Comparison of ENCODE assay signal across 15 cellular contexts in the genomic region with DNA sequence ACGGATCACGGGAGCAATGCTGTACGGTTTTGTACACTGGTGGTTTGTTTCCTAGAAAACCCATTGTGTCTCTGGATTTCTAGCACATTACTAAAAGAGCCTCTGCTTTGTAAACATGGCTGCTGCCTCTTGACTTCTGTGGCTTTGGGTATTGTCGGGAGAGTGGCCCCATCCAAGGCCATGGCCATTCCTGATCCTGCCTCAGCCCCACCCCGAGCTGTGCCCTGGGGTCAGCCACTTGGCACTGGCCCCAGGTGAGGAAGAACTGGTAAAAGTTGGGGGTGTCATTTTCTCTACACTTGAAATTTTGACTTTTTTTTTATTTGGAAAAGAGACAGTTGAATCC. TPM values are rescaled to one million over a fixed set of nuclear protein-coding genes. Genes with fewer than 3 reads are reported as not detected.
DNase-seq lines count a peak whose midpoint lies in the region; ATAC-seq, FAIRE-seq and TF ChIP-seq lines count a peak whose summit lies in the region.
"Had no signal": no experiment of that assay in that cellular context is flagged by ENCODE, and none has a peak within 500 bp of the region (broad histone marks: within the 10 kb centered on the region; RNA-seq: fewer than 3 reads in every experiment).

No MANE protein-coding gene starts in this region.

- H3K27ac Mint-ChIP-seq in activated T-cell treated with anti-CD3 and anti-CD28 coated beads, Interleukin-2, amount 50 U/mL, for 72 hours, result peak overlapping the region; percentile 73
- H3K27ac Mint-ChIP-seq in osteocyte (ENCODE audit: unreplicated experiment) (peak overlapping the region; percentile 84), type B pancreatic cell (peak overlapping the region; percentile 99)
- H3K27ac Mint-ChIP-seq: activated CD4-positive, alpha-beta T cell treated with anti-CD3 and anti-CD28 coated beads for 36 hours; T-cell had no signal

- no peaks in the 10 kb centered on the region for H3K9me3 ChIP-seq in H1 (ENCODE audit: insufficient read depth in 2 of 2, low read depth in 1 of 2, low read length in 1 of 2)

- H3K23me2 ChIP-seq in H1 (ENCODE audit: low read depth, low read length), result peaks cover 1% of the 10 kb centered on the region; the same call in 1 of the 2 replicates

- H3K23ac ChIP-seq in H1 (ENCODE audit: insufficient read length), result no peak overlapping the region

- H3K56ac ChIP-seq in H1 (replicated peaks; ENCODE audit: insufficient read length, low read depth, low read length), result no peak overlapping the region

- H3K36me3 ChIP-seq in H1 (ENCODE audit: control insufficient read depth in 2 of 4, insufficient read depth in 4 of 4, low read length in 3 of 4), result peaks cover 0 to 1% (median 0%) of the 10 kb centered on the region in 4 experiments; a peak in 1 of 8 replicates

- no peak overlapping the region for H3K14ac ChIP-seq in H1 (ENCODE audit: insufficient read length)

- no peak for TF ChIP-seq POLR2A in H1 (IDR thresholded peaks at IDR 0.05; ENCODE audit: control extremely low read depth in 1 of 2, low read depth in 2 of 2, low read length in 2 of 2)
- no peak for TF ChIP-seq POLR2A in erythroblast (IDR thresholded peaks at IDR 0.05; ENCODE audit: low read length)

- H3K27me3 ChIP-seq in H1 (replicated peaks in 1 of 4; ENCODE audit: control insufficient read depth in 3 of 4, extremely low read depth in 1 of 4, insufficient read depth in 3 of 4, low read length in 3 of 4), result no peaks in the 10 kb centered on the region

- no peak for TF ChIP-seq RAD21 in H1 (IDR thresholded peaks at IDR 0.05 in 1 of 2, conservative IDR thresholded peaks at IDR 0.05 in 1 of 2; ENCODE audit: low read depth in 2 of 2, low read length in 2 of 2)

- CTCF ChIA-PET in H1 (lab: Charles Lee; ENCODE audit: partially characterized antibody), result interaction anchor here (0.7 to 1.6 kb wide), 5 partner anchors 14 to 163 kb away, joined by 3 to 7 read pairs (median 3); no protein-coding TSS in a partner anchor

- no peak overlapping the region for H3K4ac ChIP-seq in H1 (replicated peaks; ENCODE audit: insufficient read length, low read depth, low read length)

- no peak overlapping the region for H3K4me3 ChIP-seq in H1 (ENCODE audit: extremely low read depth in 1 of 4, insufficient read depth in 2 of 4, low read depth in 3 of 4, low read length in 4 of 4)
- H3K4me3 ChIP-seq: GM23338 had no signal

- no peaks in the 10 kb centered on the region for H3K9me3 Mint-ChIP-seq in activated T-cell treated with anti-CD3 and anti-CD28 coated beads, Interleukin-2, amount 50 U/mL, for 72 hours
- H3K9me3 Mint-ChIP-seq in osteocyte (ENCODE audit: unreplicated experiment) (no peaks in the 10 kb centered on the region), type B pancreatic cell (no peaks in the 10 kb centered on the region)
- H3K9me3 Mint-ChIP-seq: GM23338, T-cell had no signal

- peaks cover 14% of the 10 kb centered on the region for H3K4me1 Mint-ChIP-seq in activated T-cell treated with anti-CD3 and anti-CD28 coated beads, Interleukin-2, amount 50 U/mL, for 72 hours (ENCODE audit: low read depth)
- H3K4me1 Mint-ChIP-seq in osteocyte (ENCODE audit: unreplicated experiment) (peaks cover 26% of the 10 kb centered on the region), type B pancreatic cell (ENCODE audit: unreplicated experiment) (peaks cover 6% of the 10 kb centered on the region)

- no peak overlapping the region for H3K18ac ChIP-seq in H1 (ENCODE audit: extremely low read depth, low read length)

- H4K20me1 ChIP-seq in H1 (replicated peaks in 1 of 2; ENCODE audit: control insufficient read depth in 1 of 2, insufficient read depth in 2 of 2, low read length in 2 of 2), result peaks cover 0 to 2% of the 10 kb centered on the region in 2 experiments

- H3K27ac ChIP-seq in H1 (ENCODE audit: low read depth, low read length), result no peak overlapping the region
- H3K27ac ChIP-seq: KMS-11 had no signal

- TF ChIP-seq EP300 in H1 (IDR thresholded peaks at IDR 0.05; ENCODE audit: borderline replicate concordance in 1 of 2, low read depth in 2 of 2, low read length in 2 of 2), result no peak

- no peak overlapping the region for H2BK20ac ChIP-seq in H1 (ENCODE audit: low read length)

- H3K4me3 Mint-ChIP-seq in activated T-cell treated with anti-CD3 and anti-CD28 coated beads, Interleukin-2, amount 50 U/mL, for 72 hours, result no peak overlapping the region
- H3K4me3 Mint-ChIP-seq in osteocyte (ENCODE audit: unreplicated experiment), result no peak overlapping the region
- H3K4me3 Mint-ChIP-seq in type B pancreatic cell, result no peak overlapping the region
- H3K4me3 Mint-ChIP-seq: activated CD4-positive, alpha-beta T cell treated with anti-CD3 and anti-CD28 coated beads for 36 hours; GM23338; T-cell had no signal

- POLR2A ChIA-PET in H1 (lab: Charles Lee; ENCODE audit: partially characterized antibody), result interaction anchor here (0.9 to 4.2 kb wide), 8 partner anchors 9 to 113 kb away, joined by 3 to 20 read pairs (median 4); partner anchors contain the start of genes DDX54, RITA1 and TPCN1

- H3K36me3 Mint-ChIP-seq in activated T-cell treated with anti-CD3 and anti-CD28 coated beads, Interleukin-2, amount 50 U/mL, for 72 hours (ENCODE audit: insufficient read depth in 2 of 2), result peaks cover 0 to 7% of the 10 kb centered on the region in 2 donors
- H3K36me3 Mint-ChIP-seq in osteocyte (ENCODE audit: unreplicated experiment), result peaks cover 20% of the 10 kb centered on the region
- peaks cover 15% of the 10 kb centered on the region for H3K36me3 Mint-ChIP-seq in type B pancreatic cell

- H2BK15ac ChIP-seq in H1 (ENCODE audit: low read length), result no peak overlapping the region

- no peak overlapping the region for H2AK5ac ChIP-seq in H1 (ENCODE audit: low read depth, low read length)

- no peaks in the 10 kb centered on the region for H3K79me1 ChIP-seq in H1 (ENCODE audit: low read depth, low read length)

- DNase-seq in activated T-cell treated with anti-CD3 and anti-CD28 coated beads, Interleukin-2, amount 50 U/mL, for 72 hours, result no peak
- DNase-seq in activated T-cell treated with anti-CD3 and anti-CD28 coated beads, Interleukin-2, amount 50 U/mL, for 48 hours, result no peak
- DNase-seq in H1 (ENCODE audit: low read depth in 1 of 2, low spot score in 2 of 2), result no peak
- no peak for DNase-seq in osteocyte (ENCODE audit: extremely low spot score, unreplicated experiment)
- DNase-seq in type B pancreatic cell (ENCODE audit: extremely low spot score, unreplicated experiment), result no peak
- no peak for DNase-seq in erythroblast (lab: John Stamatoyannopoulos, UW)
- DNase-seq in NCI-H69 (lab: John Stamatoyannopoulos, UW), result no peak
- no peak for DNase-seq in NCI-H510A (lab: John Stamatoyannopoulos, UW)
- DNase-seq: activated CD4-positive, alpha-beta T cell treated with anti-CD3 and anti-CD28 coated beads for 36 hours; amniotic stem cell; NCI-H1417 treated with DMSO at 0.1 percent for 48 hours; T-cell had no signal

- H2BK5ac ChIP-seq in H1 (ENCODE audit: low read depth, low read length), result no peak overlapping the region

- 0 out of 2 replicates have a peak overlapping the region, but pooled peaks have one; percentile 17 for H2BK12ac ChIP-seq in H1 (ENCODE audit: low read depth, low read length)

- no peaks in the 10 kb centered on the region for H3K27me3 Mint-ChIP-seq in activated T-cell treated with anti-CD3 and anti-CD28 coated beads, Interleukin-2, amount 50 U/mL, for 72 hours (ENCODE audit: low read depth)
- H3K27me3 Mint-ChIP-seq in osteocyte (ENCODE audit: unreplicated experiment) (no peaks in the 10 kb centered on the region), type B pancreatic cell (no peaks in the 10 kb centered on the region)
- H3K27me3 Mint-ChIP-seq: activated CD4-positive, alpha-beta T cell treated with anti-CD3 and anti-CD28 coated beads for 36 hours; T-cell had no signal

- WGBS in H1 (ENCODE audit: extremely low coverage in 1 of 2, insufficient coverage in 1 of 2, insufficient read length in 1 of 2, insufficient replicate concordance in 2 of 2, low coverage in 1 of 2, low lambda C conversion rate in 2 of 2, missing lambda C conversion rate in 1 of 2), 2 experiments, result 93% methylated on average over 5 of the region's 5 CpGs; no CpG with 5 or more reads in 1 of the 2 experiments

- H4K91ac ChIP-seq in H1 (replicated peaks; ENCODE audit: insufficient read length, low read length), result no peak overlapping the region

- no peak for ATAC-seq in activated T-cell treated with anti-CD3 and anti-CD28 coated beads, Interleukin-2, amount 50 U/mL, for 72 hours (replicated peaks in 1 of 2)
- ATAC-seq: activated CD4-positive, alpha-beta T cell treated with anti-CD3 and anti-CD28 coated beads for 36 hours; Panc1 had no signal

- no peak overlapping the region for H4K5ac ChIP-seq in H1 (ENCODE audit: insufficient read length, low read depth, low read length)

- no peaks in the 10 kb centered on the region for H3K79me2 ChIP-seq in H1 (ENCODE audit: control insufficient read depth in 1 of 2, insufficient read depth in 2 of 2, low read length in 2 of 2)

- H2BK120ac ChIP-seq in H1 (replicated peaks; ENCODE audit: low read depth, low read length), result no peak overlapping the region

- peaks cover 0 to 9% (median 8%) of the 10 kb centered on the region in 4 experiments; a peak in 5 of 7 replicates for H3K4me1 ChIP-seq in H1 (replicated peaks in 1 of 4; ENCODE audit: control insufficient read depth in 3 of 4, insufficient read depth in 4 of 4, low read length in 3 of 4)

- H2AFZ ChIP-seq in H1 (ENCODE audit: low read length), result no peak overlapping the region
- H2AFZ ChIP-seq: GM23338 had no signal

- H4K8ac ChIP-seq in H1 (ENCODE audit: extremely low read depth, insufficient read depth, low read length), result no peak overlapping the region

- FAIRE-seq in H1 (lab: Jason Lieb, UNC), result no peak

- no peak overlapping the region for H3K4me2 ChIP-seq in H1 (ENCODE audit: insufficient read depth in 1 of 2, low read depth in 2 of 2, low read length in 2 of 2)
- H3K4me2 ChIP-seq: GM23338, KMS-11 had no signal

- H3K9ac ChIP-seq in H1 (replicated peaks in 1 of 4; ENCODE audit: extremely low read depth in 1 of 4, low read depth in 3 of 4, low read length in 3 of 4), result no peak overlapping the region
- H3K9ac ChIP-seq: KMS-11 had no signal

- TF ChIP-seq CTCF in H1 (IDR thresholded peaks at IDR 0.05; ENCODE audit: control extremely low read depth in 1 of 3, insufficient read depth in 1 of 3, low read depth in 1 of 3, low read length in 3 of 3) (no peak), osteocyte (IDR thresholded peaks at IDR 0.05) (no peak), type B pancreatic cell (conservative IDR thresholded peaks at IDR 0.05) (no peak)

RNA-seq across cellular contexts. Expression of gene SLC8B1, which starts 36.5 kb away (rescaled TPM):
- 10 to 100 TPM; 25.9 to 27.4 TPM for total RNA-seq in activated T-cell treated with anti-CD3 and anti-CD28 coated beads, Interleukin-2, amount 50 U/mL, for 72 hours
- 11.2 and 11.3 TPM in 2 replicates for total RNA-seq in H1 (2021; fragmentation: NEBNext Ultra II Directional; extraction: Animal tissue kit (Norgen Biotek cat#: 25700))
- polyA plus RNA-seq in H1 (2011; rRNA removed), result 19.1 and 26.9 TPM in 2 replicates
- 13.9 TPM for polyA plus RNA-seq in H1 (2011; cell fraction: cytosol; rRNA removed)
- 35.0 TPM for polyA plus RNA-seq in H1 (2011; cell fraction: nucleus; rRNA removed)
- polyA plus RNA-seq in H1 (2012, experiment 1 of 2), result 5.9 to 13.1 TPM (median 9.4 TPM) in 4 replicates
- 6.9 TPM for polyA plus RNA-seq in H1 (2012, experiment 2 of 2)
- 15.0 TPM for polyA plus RNA-seq in H1 (2013, experiment 1 of 2)
- polyA plus RNA-seq in H1 (2013, experiment 2 of 2), result 13.8 TPM
- 15.9 and 20.1 TPM in 2 replicates for polyA minus RNA-seq in H1 (2011; rRNA and poly(A)+ RNA removed)
- polyA minus RNA-seq in H1 (2011; cell fraction: cytosol; rRNA and poly(A)+ RNA removed), result 5.6 TPM
- 11.7 TPM for polyA minus RNA-seq in H1 (2011; cell fraction: nucleus; rRNA and poly(A)+ RNA removed)
- 41.0 and 45.6 TPM in 2 replicates for total RNA-seq in osteocyte
- total RNA-seq in type B pancreatic cell (ENCODE audit: low replicate concordance), result 29.6 and 77.7 TPM in 2 replicates

RNA-seq across cellular contexts. Expression of gene PLBD2, which starts 59.9 kb away (rescaled TPM):
- 10 to 100 TPM; 13.2 to 14.7 TPM for total RNA-seq in activated T-cell treated with anti-CD3 and anti-CD28 coated beads, Interleukin-2, amount 50 U/mL, for 72 hours
- 33.1 and 33.5 TPM in 2 replicates for total RNA-seq in H1 (2021; fragmentation: NEBNext Ultra II Directional; extraction: Animal tissue kit (Norgen Biotek cat#: 25700))
- 16.8 and 25.6 TPM in 2 replicates for polyA plus RNA-seq in H1 (2011; rRNA removed)
- polyA plus RNA-seq in H1 (2011; cell fraction: cytosol; rRNA removed), result 15.6 TPM
- polyA plus RNA-seq in H1 (2011; cell fraction: nucleus; rRNA removed), result 21.4 TPM
- 27.5 to 34.4 TPM (median 29.7 TPM) in 4 replicates for polyA plus RNA-seq in H1 (2012, experiment 1 of 2)
- 22.2 TPM for polyA plus RNA-seq in H1 (2012, experiment 2 of 2)
- polyA plus RNA-seq in H1 (2013, experiment 1 of 2), result 83.3 TPM
- 83.3 TPM for polyA plus RNA-seq in H1 (2013, experiment 2 of 2)
- polyA minus RNA-seq in H1 (2011; rRNA and poly(A)+ RNA removed), result 15.8 and 22.1 TPM in 2 replicates
- polyA minus RNA-seq in H1 (2011; cell fraction: cytosol; rRNA and poly(A)+ RNA removed), result 25.1 TPM
- 12.2 TPM for polyA minus RNA-seq in H1 (2011; cell fraction: nucleus; rRNA and poly(A)+ RNA removed)
- total RNA-seq in osteocyte (103 and 109 TPM in 2 replicates), type B pancreatic cell (ENCODE audit: low replicate concordance) (39.0 and 45.4 TPM in 2 replicates)
